8 cellular contexts compared by ENCODE assay signal in the genomic region with DNA sequence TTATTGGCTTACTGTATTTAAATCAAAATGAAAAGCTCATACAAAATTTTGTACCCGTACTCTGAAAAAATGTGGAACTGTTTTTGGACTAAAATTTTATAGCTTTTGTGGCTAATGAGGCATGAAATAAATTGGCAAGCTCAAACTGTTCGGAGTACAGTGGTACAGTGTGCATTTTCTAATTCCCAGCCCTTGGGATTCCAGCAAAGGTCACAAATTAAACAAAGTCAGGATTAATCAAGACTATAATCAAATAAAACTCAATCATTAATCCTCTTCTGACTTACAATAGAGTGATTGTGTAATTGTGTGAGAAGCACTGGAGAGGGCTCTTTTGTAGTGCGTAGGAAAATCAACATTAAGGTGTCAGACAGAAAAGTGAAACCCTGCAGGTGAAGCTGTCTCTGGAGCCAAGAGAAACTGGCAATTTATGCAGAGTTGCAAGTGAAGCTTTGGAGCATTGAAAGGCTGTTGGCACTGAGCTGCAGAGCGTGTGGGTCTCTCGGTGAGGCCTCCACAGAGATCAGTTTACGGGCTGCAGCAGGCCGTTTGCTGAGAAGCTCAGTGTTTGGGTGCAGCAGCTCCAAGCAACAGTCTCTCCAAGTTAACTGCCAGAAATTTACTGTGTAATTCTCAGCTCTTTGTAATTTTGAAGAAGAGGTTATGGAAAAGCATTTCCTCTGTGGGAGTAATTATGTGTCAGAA.
DNase-seq lines count a peak whose midpoint lies in the region; ATAC-seq lines count a peak whose summit lies in the region.

No MANE protein-coding gene starts in this region.

- ATAC-seq in HG03175 (IDR thresholded peaks at IDR 0.05; ENCODE audit: unreplicated experiment) = no peak
- ATAC-seq in GM21447 (IDR thresholded peaks at IDR 0.05; ENCODE audit: unreplicated experiment) = no peak

- DNase-seq in EH (ENCODE audit: low read depth) (peak; percentile 78), NCI-H2227 (lab: John Stamatoyannopoulos, UW; ENCODE audit: unreplicated experiment) (peak; percentile 4), ecto neural progenitor cell (ENCODE audit: low spot score) (peak; percentile 58), myocyte (ENCODE audit: low read depth) (peak; percentile 50), T-helper 9 cell (no peak)
- DNase-seq in central memory CD4-positive, alpha-beta T cell = no peak

Comparison
In these comparisons a context has a peak if more than half of its experiments do, and no peak if none do; other contexts are left out.
1. DNase-seq: peak in EH (single experiment), NCI-H2227 (single experiment), ecto neural progenitor cell (single experiment) and myocyte (single experiment); none in central memory CD4-positive, alpha-beta T cell (single experiment) and T-helper 9 cell (single experiment).